In genomic region chr11:107859459-107860239, GRCh38 we compare ENCODE assay signal across 8 cellular contexts. TPM values are rescaled to one million over a fixed set of nuclear protein-coding genes. Genes with fewer than 3 reads are reported as not detected.
DNase-seq lines count a peak whose midpoint lies in the region; ATAC-seq and TF ChIP-seq lines count a peak whose summit lies in the region.

No MANE protein-coding gene starts in this region.

- H3K27ac Mint-ChIP-seq in activated naive CD8-positive, alpha-beta T cell, result peak overlapping the region; percentile 90

- peaks cover 16% of the 10 kb centered on the region for H4K20me1 ChIP-seq in PC-9 (ENCODE audit: insufficient read depth)
- no peaks in the 10 kb centered on the region for H4K20me1 ChIP-seq in hepatocyte (ENCODE audit: insufficient read depth, poor library complexity, severe bottlenecking)

- intact Hi-C loops in PC-9 (cut with micrococcal nuclease; ENCODE audit: unreplicated experiment), result loop anchor here (1.0 to 5.0 kb wide), 4 partner anchors 19 to 73 kb away; no protein-coding TSS in a partner anchor

- H2AFZ ChIP-seq in PC-9 (peak overlapping the region; percentile 96), hepatocyte (peak overlapping the region; percentile 46)

- CTCF ChIA-PET in PC-9 (lab: Charles Lee), result interaction anchor here (0.5 kb wide), 1 partner anchor 34 kb away, joined by 9 read pairs; no protein-coding TSS in a partner anchor

- no peaks in the 10 kb centered on the region for H3K9me2 ChIP-seq in PC-9 (ENCODE audit: insufficient read depth)
- no peaks in the 10 kb centered on the region for H3K9me2 ChIP-seq in hepatocyte (replicated peaks; ENCODE audit: insufficient read depth)

- DNase-seq in GM03348 (ENCODE audit: low spot score) (peak; percentile 70), PC-9 (peak; percentile 67 to 69), hepatocyte (ENCODE audit: low spot score) (peak; percentile 30), skeletal muscle cell (ENCODE audit: low read depth) (no peak), globus pallidus (ENCODE audit: low spot score) (no peak)

- POLR2A ChIA-PET in PC-9 (lab: Charles Lee; ENCODE audit: unreplicated experiment), result interaction anchor here (0.7 kb wide), 1 partner anchor 312 kb away, joined by 39 read pairs; no protein-coding TSS in a partner anchor

- H3K9me3 Mint-ChIP-seq in activated naive CD8-positive, alpha-beta T cell (ENCODE audit: low read depth), result no peaks in the 10 kb centered on the region

- ATAC-seq in HG03196 (IDR thresholded peaks at IDR 0.05; ENCODE audit: unreplicated experiment), result peak; percentile 27
- no peak for ATAC-seq in HG02623 (IDR thresholded peaks at IDR 0.05; ENCODE audit: unreplicated experiment)

- peak overlapping the region; percentile 93 for H3K4me3 ChIP-seq in PC-9
- H3K4me3 ChIP-seq in hepatocyte, result peak overlapping the region; percentile 83
- H3K4me3 ChIP-seq in skeletal muscle cell (ENCODE audit: low read depth, low read length), result peak overlapping the region; percentile 88

- H3K36me3 Mint-ChIP-seq in activated naive CD8-positive, alpha-beta T cell, result peaks cover 6% of the 10 kb centered on the region

- H3K36me3 ChIP-seq in PC-9 (ENCODE audit: low read depth) (peaks cover 6% of the 10 kb centered on the region; the same call in 1 of the 2 replicates), hepatocyte (replicated peaks; ENCODE audit: insufficient read depth, low read depth) (no peaks in the 10 kb centered on the region)

- BruUV-seq in PC-9 (replicated peaks; lab: Mats Ljungman, UMichigan), result TSS peak; percentile 85

- H3F3A ChIP-seq in PC-9 (ENCODE audit: insufficient read depth, low read depth), result peaks cover 29% of the 10 kb centered on the region

- H3K27ac ChIP-seq in PC-9, result peak overlapping the region; percentile 78
- H3K27ac ChIP-seq in hepatocyte, result peak overlapping the region; percentile 46

- peaks cover 43% of the 10 kb centered on the region for H3K79me2 ChIP-seq in PC-9 (ENCODE audit: low read depth)
- peaks cover 3% of the 10 kb centered on the region for H3K79me2 ChIP-seq in hepatocyte

- H3K4me1 ChIP-seq in PC-9 (replicated peaks; ENCODE audit: insufficient read depth) (peaks cover 28% of the 10 kb centered on the region), hepatocyte (ENCODE audit: insufficient read depth) (no peaks in the 10 kb centered on the region)

- H3K4me3 Mint-ChIP-seq in activated naive CD8-positive, alpha-beta T cell, result peak overlapping the region; percentile 97

- H3K4me1 Mint-ChIP-seq in activated naive CD8-positive, alpha-beta T cell (ENCODE audit: low read depth), result peaks cover 26% of the 10 kb centered on the region

- TF ChIP-seq CTCF in PC-9 (conservative IDR thresholded peaks at IDR 0.05), result no peak
- TF ChIP-seq CTCF in hepatocyte (IDR thresholded peaks at IDR 0.05; ENCODE audit: poor library complexity), result no peak

- H3K9me3 ChIP-seq in PC-9 (ENCODE audit: insufficient read depth, low read depth) (no peaks in the 10 kb centered on the region), hepatocyte (ENCODE audit: low read depth) (no peaks in the 10 kb centered on the region)

- H3K4me2 ChIP-seq in PC-9 (peak overlapping the region; percentile 73), hepatocyte (peak overlapping the region; percentile 78)

- WGBS in hepatocyte (ENCODE audit: low lambda C conversion rate, missing lambda C conversion rate), result 5% methylated on average over 31 of the region's 31 CpGs

- H3K27me3 ChIP-seq in PC-9 (ENCODE audit: insufficient read depth, low read depth) (no peaks in the 10 kb centered on the region), hepatocyte (no peaks in the 10 kb centered on the region)

- peaks cover 2% of the 10 kb centered on the region for H3K27me3 Mint-ChIP-seq in activated naive CD8-positive, alpha-beta T cell

RNA-seq across cellular contexts. Expression of gene SLC35F2, which starts 1.1 kb away (rescaled TPM):
- total RNA-seq in PC-9 (2021), result 24.9 and 35.7 TPM in 2 replicates
- 14.8 and 14.9 TPM in 2 replicates for total RNA-seq in hepatocyte
- 13.0 and 16.1 TPM in 2 replicates for polyA plus RNA-seq in hepatocyte

Comparison
In these comparisons a context has a peak if more than half of its experiments do, and no peak if none do; other contexts are left out.
1. DNase-seq: peak in GM03348 (single experiment), PC-9 (2 of 2) and hepatocyte (single experiment); none in skeletal muscle cell (single experiment) and globus pallidus (single experiment).
2. Peak in every context shown above with its lines, with median percentiles within 50 percentile points of each other: H3K4me3 ChIP-seq.